In genomic region chr6:47061631-47062300, GRCh38 we compare ENCODE assay signal across 14 cellular contexts. TPM values are rescaled to one million over a fixed set of nuclear protein-coding genes. Genes with fewer than 3 reads are reported as not detected.
DNase-seq lines count a peak whose midpoint lies in the region; ATAC-seq and TF ChIP-seq lines count a peak whose summit lies in the region.
"Had no signal": no experiment of that assay in that cellular context is flagged by ENCODE, and none has a peak within 500 bp of the region (broad histone marks: within the 10 kb centered on the region; RNA-seq: fewer than 3 reads in every experiment).

No MANE protein-coding gene starts in this region.

- H3K27ac Mint-ChIP-seq in GM23338 = no peak overlapping the region
- H3K27ac Mint-ChIP-seq: CD4-positive, CD25-positive, alpha-beta regulatory T cell; dendritic cell treated with granulocyte-macrophage colony-stimulating factor and Interleukin-4, amounts not matched to agents 40 ng/mL and 50 ng/mL, for 4 days had no signal

- H4K91ac ChIP-seq in trophoblast cell (ENCODE audit: low read depth, low read length) = peak overlapping the region; percentile 52

- H2AK5ac ChIP-seq in trophoblast cell (ENCODE audit: low read length) = peak overlapping the region; percentile 49

- intact Hi-C loops in mammary epithelial cell (cut with micrococcal nuclease) = no loop called here
- intact Hi-C loops in left ventricle myocardium superior (cut with micrococcal nuclease) = no loop called here

- no peaks in the 10 kb centered on the region for H3K79me2 ChIP-seq in GM23338 (replicated peaks; ENCODE audit: insufficient read depth)
- H3K79me2 ChIP-seq in mammary epithelial cell (ENCODE audit: insufficient read depth, low read length) = no peaks in the 10 kb centered on the region
- H3K79me2 ChIP-seq in trophoblast cell (ENCODE audit: control insufficient read depth, insufficient read depth, low read length, poor library complexity) = no peaks in the 10 kb centered on the region

- peaks cover 6% of the 10 kb centered on the region for H3K79me1 ChIP-seq in trophoblast cell (ENCODE audit: low read length)

- H4K8ac ChIP-seq in trophoblast cell (ENCODE audit: low read depth, low read length) = peak overlapping the region; percentile 69

- DNase-seq in GM23338 (ENCODE audit: low spot score) (no peak), mammary epithelial cell (peak; percentile 48), left ventricle myocardium superior (no peak), trophoblast cell (no peak), NCI-H526 (lab: John Stamatoyannopoulos, UW) (no peak), LoVo (ENCODE audit: low spot score) (no peak)
- DNase-seq: activated effector memory CD4-positive, alpha-beta T cell treated with anti-CD3 and anti-CD28 coated beads, Interleukin-2, amount 50 U/mL, for 16 hours; CD4-positive, CD25-positive, alpha-beta regulatory T cell; retina had no signal

- H3K4me2 ChIP-seq in GM23338 = no peak overlapping the region
- H3K4me2 ChIP-seq in mammary epithelial cell (ENCODE audit: insufficient read depth, low read depth, low read length) = no peak overlapping the region
- H3K4me2 ChIP-seq in trophoblast cell (ENCODE audit: low read length) = no peak overlapping the region

- no peak overlapping the region for H3K4me3 Mint-ChIP-seq in GM23338
- H3K4me3 Mint-ChIP-seq: CD4-positive, CD25-positive, alpha-beta regulatory T cell; dendritic cell treated with granulocyte-macrophage colony-stimulating factor and Interleukin-4, amounts not matched to agents 40 ng/mL and 50 ng/mL, for 4 days had no signal

- in situ Hi-C loops in mammary epithelial cell (cut with MboI; ENCODE audit: low sequenced_read_pairs in 2 of 2) = no loop called here

- CTCF ChIA-PET in mammary epithelial cell (lab: Charles Lee; ENCODE audit: low non-redundant PET) = no interaction called here

- H2BK120ac ChIP-seq in trophoblast cell (ENCODE audit: insufficient read depth, low read length, poor library complexity) = peak overlapping the region; percentile 16

- H3K4me3 ChIP-seq in GM23338 (no peak overlapping the region), mammary epithelial cell (replicated peaks in 1 of 3; ENCODE audit: insufficient read depth in 1 of 3, low read depth in 2 of 3, low read length in 3 of 3) (no peak overlapping the region), trophoblast cell (ENCODE audit: low read depth, low read length) (no peak overlapping the region)
- H3K4me3 ChIP-seq: GM12878 had no signal

- no peak for TF ChIP-seq CTCF in GM23338 (conservative IDR thresholded peaks at IDR 0.05; ENCODE audit: low read depth in 2 of 2)
- TF ChIP-seq CTCF in mammary epithelial cell (conservative IDR thresholded peaks at IDR 0.05 in 1 of 2, IDR thresholded peaks at IDR 0.05 in 1 of 2; ENCODE audit: extremely low read depth in 1 of 2, insufficient read depth in 1 of 2, low read depth in 1 of 2, low read length in 2 of 2) = no peak

- H3K9ac ChIP-seq in mammary epithelial cell (ENCODE audit: insufficient read depth, low read length) = no peak overlapping the region
- no peak overlapping the region for H3K9ac ChIP-seq in trophoblast cell (ENCODE audit: low read length)

- no peaks in the 10 kb centered on the region for H3K36me3 Mint-ChIP-seq in GM23338 (ENCODE audit: low read depth)
- H3K36me3 Mint-ChIP-seq: CD4-positive, CD25-positive, alpha-beta regulatory T cell had no signal

- 0 out of 2 replicates have a peak, but pooled peaks cover 3% of the 10 kb centered on the region for H3K9me2 ChIP-seq in GM23338 (ENCODE audit: insufficient read depth)

- H4K12ac ChIP-seq in trophoblast cell (ENCODE audit: low read depth, low read length) = no peak overlapping the region

- H3K9me3 ChIP-seq in mammary epithelial cell (replicated peaks; ENCODE audit: insufficient read depth, low read length) (no peaks in the 10 kb centered on the region), trophoblast cell (ENCODE audit: insufficient read depth, low read depth, low read length) (no peaks in the 10 kb centered on the region)

- no peaks in the 10 kb centered on the region for H3K36me3 ChIP-seq in GM23338 (ENCODE audit: insufficient read depth)
- no peaks in the 10 kb centered on the region for H3K36me3 ChIP-seq in mammary epithelial cell (ENCODE audit: insufficient read depth, low read length)
- no peaks in the 10 kb centered on the region for H3K36me3 ChIP-seq in trophoblast cell (ENCODE audit: control insufficient read depth in 1 of 2, insufficient read depth in 2 of 2, low read length in 2 of 2)

- BruUV-seq in mammary epithelial cell (replicated peaks; lab: Mats Ljungman, UMichigan) = no TSS peak

- no peaks in the 10 kb centered on the region for H3F3A ChIP-seq in GM23338 (replicated peaks; ENCODE audit: low read depth)

- WGBS in mammary epithelial cell (ENCODE audit: low coverage, missing lambda C conversion rate) = 6% methylated on average over 4 of the region's 4 CpGs
- no CpG with 5 or more reads among the region's 4 CpGs for WGBS in trophoblast cell (ENCODE audit: extremely low coverage, insufficient coverage, insufficient read length)

- dilution Hi-C loops in mammary epithelial cell (cut with HindIII; ENCODE audit: low sequenced_read_pairs) = no loop called here

- no peak overlapping the region for H3K23ac ChIP-seq in trophoblast cell (ENCODE audit: low read length)

- no peak overlapping the region for H3K4ac ChIP-seq in trophoblast cell (ENCODE audit: low read depth, low read length)

- H3K27me3 ChIP-seq in GM23338 (ENCODE audit: insufficient read depth) (no peaks in the 10 kb centered on the region), mammary epithelial cell (ENCODE audit: insufficient read depth, low read length) (no peaks in the 10 kb centered on the region), trophoblast cell (ENCODE audit: insufficient read depth, low read length) (no peaks in the 10 kb centered on the region)

- H3K9me3 Mint-ChIP-seq in GM23338 = peaks cover 6% of the 10 kb centered on the region; the same call in 2 of the 3 replicates

- H3K27ac ChIP-seq in GM23338 (ENCODE audit: low read depth) (no peak overlapping the region), mammary epithelial cell (ENCODE audit: insufficient read depth, low read depth, low read length) (peak overlapping the region; percentile 10), trophoblast cell (ENCODE audit: low read depth, low read length) (peak overlapping the region; percentile 34)

- no peaks in the 10 kb centered on the region; the same call in 2 of the 3 replicates for H3K4me1 Mint-ChIP-seq in GM23338
- H3K4me1 Mint-ChIP-seq: CD4-positive, CD25-positive, alpha-beta regulatory T cell had no signal

- H3K4me1 ChIP-seq in GM23338 (ENCODE audit: insufficient read depth) = no peaks in the 10 kb centered on the region
- H3K4me1 ChIP-seq in mammary epithelial cell (ENCODE audit: insufficient read depth, low read length) = peaks cover 52% of the 10 kb centered on the region
- H3K4me1 ChIP-seq in trophoblast cell (ENCODE audit: control insufficient read depth in 1 of 2, insufficient read depth in 2 of 2, low read length in 2 of 2) = peaks cover 14 to 16% of the 10 kb centered on the region in 2 experiments

- H2BK12ac ChIP-seq in trophoblast cell (ENCODE audit: low read length) = peak overlapping the region; percentile 47

- H2BK5ac ChIP-seq in trophoblast cell (ENCODE audit: low read depth, low read length, poor library complexity) = peak overlapping the region; percentile 20

- peak overlapping the region; percentile 12 for H3K14ac ChIP-seq in trophoblast cell (ENCODE audit: low read length)

- ATAC-seq in GM23338 = no peak
- ATAC-seq in left ventricle myocardium superior = peak; percentile 91
- no peak for ATAC-seq in HG03108 (IDR thresholded peaks at IDR 0.05; ENCODE audit: unreplicated experiment)
- no peak for ATAC-seq in GM18909 (IDR thresholded peaks at IDR 0.05; ENCODE audit: poor library complexity, unreplicated experiment)
- ATAC-seq: activated CD4-positive, CD25-positive, alpha-beta regulatory T cell treated with anti-CD3 and anti-CD28 coated beads, Interleukin-2, amount 50 U/mL, for 24 hours; GM12878 had no signal

- H2AFZ ChIP-seq in GM23338 = peak overlapping the region; percentile 60; the same call in 1 of the 2 replicates
- peak overlapping the region; percentile 88 for H2AFZ ChIP-seq in mammary epithelial cell (ENCODE audit: low read depth, low read length)
- H2AFZ ChIP-seq in trophoblast cell (ENCODE audit: insufficient read depth, low read length, poor library complexity) = peak overlapping the region; percentile 8

- H4K20me1 ChIP-seq in GM23338 (replicated peaks; ENCODE audit: insufficient read depth) (no peaks in the 10 kb centered on the region), mammary epithelial cell (ENCODE audit: insufficient read depth, low read length) (no peaks in the 10 kb centered on the region)

- peaks cover 3% of the 10 kb centered on the region for H3K27me3 Mint-ChIP-seq in GM23338 (ENCODE audit: insufficient read depth, low read depth, poor library complexity)
- H3K27me3 Mint-ChIP-seq: CD4-positive, CD25-positive, alpha-beta regulatory T cell; dendritic cell treated with granulocyte-macrophage colony-stimulating factor and Interleukin-4, amounts not matched to agents 40 ng/mL and 50 ng/mL, for 4 days had no signal

- H3K18ac ChIP-seq in trophoblast cell (ENCODE audit: low read length) = peak overlapping the region; percentile 42

TF ChIP-seq in GM23338, 12 proteins besides CTCF, POLR2A, EP300 and RAD21 (continues in another document):
- no peak for TF ChIP-seq ZNF114 (CRISPR knock-in tag; IDR thresholded peaks at IDR 0.05)
- no peak for TF ChIP-seq ZNF331 (CRISPR knock-in tag; IDR thresholded peaks at IDR 0.05; ENCODE audit: low read depth)
- no peak for TF ChIP-seq CREB1 (CRISPR knock-in tag; IDR thresholded peaks at IDR 0.05; ENCODE audit: low read depth)
- no peak for TF ChIP-seq JUNB (IDR thresholded peaks at IDR 0.05; ENCODE audit: unreplicated experiment)
- TF ChIP-seq NANOG (IDR thresholded peaks at IDR 0.05; ENCODE audit: borderline replicate concordance) = no peak
- TF ChIP-seq ETS1 (IDR thresholded peaks at IDR 0.05) = no peak
- no peak for TF ChIP-seq STAT1 (IDR thresholded peaks at IDR 0.05; ENCODE audit: unreplicated experiment)
- no peak for TF ChIP-seq POLR2AphosphoS5 (IDR thresholded peaks at IDR 0.05; ENCODE audit: low read depth)

RNA-seq across cellular contexts. Expression of gene ADGRF1, which starts 19.6 kb away (rescaled TPM):
- not detected in 2 replicates for total RNA-seq in GM23338 (2014; rRNA removed; shearing (Covaris generic))
- polyA plus RNA-seq in GM23338 (2016; fragmentation: Nextera tagmentation; extraction: Ambion mirVana) (not detected in 2 replicates), mammary epithelial cell (51.5 TPM)
- total RNA-seq in mammary epithelial cell (10 to 100 TPM; 10.0 to 79.4 TPM), left ventricle myocardium superior (not detected)
- 97.8 TPM for polyA minus RNA-seq in mammary epithelial cell
- polyA plus RNA-seq in trophoblast cell (2013) = 0.55 and 0.79 TPM in 2 replicates
- total RNA-seq: CD4-positive, CD25-positive, alpha-beta regulatory T cell had no signal
- polyA plus RNA-seq: CD4-positive, CD25-positive, alpha-beta regulatory T cell; GM12878 had no signal

Comparison
In these comparisons a context has a peak if more than half of its experiments do, and no peak if none do; other contexts are left out.
1. H2AFZ ChIP-seq: peak in every context shown above with its lines; median percentile 88 in mammary epithelial cell; 60 in GM23338; 8 in trophoblast cell.
2. RNA of gene ADGRF1, which starts 19.6 kb away (total RNA-seq): 10.0 to 79.4 TPM in mammary epithelial cell; not detected in GM23338 and not detected in left ventricle myocardium superior (single experiment); every median in the first group is over 10 times any median in the second.